ENCODE assay signal across 1 cellular context in the genomic region with DNA sequence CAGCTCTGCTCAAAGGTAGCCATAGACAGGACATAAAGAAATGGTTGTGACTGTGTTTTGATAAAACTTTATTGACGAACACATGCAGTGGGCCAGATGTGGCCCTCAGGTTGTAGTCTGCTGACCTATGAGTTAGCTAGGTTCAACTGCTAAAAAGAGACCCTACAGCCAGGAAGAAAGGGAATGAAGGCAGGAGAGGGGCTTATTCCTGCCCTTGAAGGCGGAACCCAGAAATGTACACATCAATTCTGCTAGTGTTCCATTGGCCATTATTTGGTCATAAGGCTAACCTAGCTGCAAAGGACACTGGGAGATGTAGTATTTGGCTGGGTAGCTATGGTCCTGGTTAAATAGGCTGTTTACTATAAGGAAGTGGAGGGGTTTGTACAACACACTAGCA.
A peak's percentile ranks its signal among the peaks of the same experiment; 100 is the strongest.
TF ChIP-seq lines count a peak whose summit lies in the region.

No MANE protein-coding gene starts in this region.

TF ChIP-seq in WTC11, 78 proteins besides CTCF, POLR2A, EP300 and RAD21 (continued from another document):
- TF ChIP-seq, protein P1, sequence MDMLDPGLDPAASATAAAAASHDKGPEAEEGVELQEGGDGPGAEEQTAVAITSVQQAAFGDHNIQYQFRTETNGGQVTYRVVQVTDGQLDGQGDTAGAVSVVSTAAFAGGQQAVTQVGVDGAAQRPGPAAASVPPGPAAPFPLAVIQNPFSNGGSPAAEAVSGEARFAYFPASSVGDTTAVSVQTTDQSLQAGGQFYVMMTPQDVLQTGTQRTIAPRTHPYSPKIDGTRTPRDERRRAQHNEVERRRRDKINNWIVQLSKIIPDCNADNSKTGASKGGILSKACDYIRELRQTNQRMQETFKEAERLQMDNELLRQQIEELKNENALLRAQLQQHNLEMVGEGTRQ (CRISPR knock-in tag; IDR thresholded peaks at IDR 0.05) = peak; percentile 83
- TF ChIP-seq FOXP1 (CRISPR knock-in tag; IDR thresholded peaks at IDR 0.05; ENCODE audit: borderline replicate concordance) (no peak), NFYB (CRISPR knock-in tag; conservative IDR thresholded peaks at IDR 0.05; ENCODE audit: low read depth) (no peak)
